In the genomic region with DNA sequence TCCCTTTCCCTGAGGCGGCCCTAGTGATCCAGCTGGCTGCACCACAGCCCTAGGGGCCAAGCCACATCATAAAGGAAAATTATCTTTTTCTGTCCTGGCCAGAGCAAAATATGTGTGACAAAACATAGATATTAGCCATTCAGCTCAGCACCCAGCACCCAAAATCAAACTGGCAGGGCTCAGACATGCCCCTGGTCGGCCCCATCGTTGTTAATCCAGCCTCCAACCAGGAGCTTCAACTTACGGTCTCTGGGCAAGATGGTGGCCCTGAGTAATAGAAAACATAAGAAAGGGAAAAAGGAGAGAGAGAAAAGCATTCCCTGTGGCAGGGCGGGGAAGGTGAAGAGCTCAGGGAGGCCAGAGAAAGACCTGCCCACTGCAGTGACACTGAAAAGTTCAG, we compare ENCODE assay signal across 37 cellular contexts.
DNase-seq lines count a peak whose midpoint lies in the region; ATAC-seq, FAIRE-seq and TF ChIP-seq lines count a peak whose summit lies in the region.
"Had no signal": no experiment of that assay in that cellular context is flagged by ENCODE, and none has a peak within 500 bp of the region (broad histone marks: within the 10 kb centered on the region; RNA-seq: fewer than 3 reads in every experiment).

No MANE protein-coding gene starts in this region.

- H3K27me3 ChIP-seq in right lobe of liver (no peaks in the 10 kb centered on the region), HepG2 (ENCODE audit: control insufficient read depth in 1 of 2, insufficient read depth in 2 of 2, low read length in 2 of 2) (no peaks in the 10 kb centered on the region), esophagus muscularis mucosa (no peaks in the 10 kb centered on the region), upper lobe of left lung (no peaks in the 10 kb centered on the region)
- H3K27me3 ChIP-seq: BE2C; BLaER1; BLaER1 treated with 17β-estradiol and CSF1 and Interleukin-3, amounts not matched to agents 10 nM and 100 nM had no signal

- no peak overlapping the region for H3K4me3 Mint-ChIP-seq in naive thymus-derived CD8-positive, alpha-beta T cell
- H3K4me3 Mint-ChIP-seq: B cell; CD14-positive monocyte; CD4-positive, alpha-beta memory T cell; CD4-positive, alpha-beta T cell; CD4-positive, CD25-positive, alpha-beta regulatory T cell; CD8-positive, alpha-beta memory T cell; CD8-positive, alpha-beta T cell had no signal

- CTCF ChIA-PET in HepG2 (lab: Yijun Ruan, JAX; ENCODE audit: low intra/inter-chr PET ratio, low total read pairs) = no interaction called here

- peaks cover 0 to 3% (median 0%) of the 10 kb centered on the region in 4 donors for H3K4me1 Mint-ChIP-seq in naive thymus-derived CD8-positive, alpha-beta T cell
- H3K4me1 Mint-ChIP-seq: B cell; CD14-positive monocyte; CD4-positive, alpha-beta memory T cell; CD4-positive, CD25-positive, alpha-beta regulatory T cell; CD8-positive, alpha-beta memory T cell had no signal

- H3K27ac ChIP-seq in right lobe of liver (peak overlapping the region in 2 of 3 donors; percentile 45 to 65), HepG2 (ENCODE audit: extremely low read length, insufficient read depth, low read length) (no peak overlapping the region), esophagus muscularis mucosa (replicated peaks in 1 of 4) (no peak overlapping the region), upper lobe of left lung (no peak overlapping the region)
- H3K27ac ChIP-seq: 22Rv1; A549; BLaER1; BLaER1 treated with 17β-estradiol and CSF1 and Interleukin-3, amounts not matched to agents 10 nM and 100 nM; C4-2B had no signal

- no peak for DNase-seq in right lobe of liver
- DNase-seq in HepG2 (ENCODE audit: low spot score) = no peak
- DNase-seq in esophagus muscularis mucosa (ENCODE audit: extremely low spot score) = peak; percentile 55
- no peak for DNase-seq in left lobe of liver (ENCODE audit: low spot score)
- DNase-seq in mesenteric fat pad (ENCODE audit: low spot score) = peak; percentile 75
- DNase-seq in upper lobe of left lung = no peak
- no peak for DNase-seq in naive thymus-derived CD8-positive, alpha-beta T cell
- DNase-seq: 8988T; ACHN; AML-193; BE2C; C1 segment of cervical spinal cord; Caco-2; Calu3; CD4-positive, alpha-beta memory T cell; CD4-positive, alpha-beta T cell; CD4-positive, CD25-positive, alpha-beta regulatory T cell; CD8-positive, alpha-beta memory T cell; CD8-positive, alpha-beta T cell; COR-L47; DMS 273 treated with DMSO at 0.1 percent for 48 hours; DMS153; DMS53; DMS79; DMS79 treated with DMSO at 0.1 percent for 48 hours; DND-41; EL had no signal

- H3K36me3 Mint-ChIP-seq in naive thymus-derived CD8-positive, alpha-beta T cell = peaks cover 0 to 3% (median 2%) of the 10 kb centered on the region in 3 donors
- H3K36me3 Mint-ChIP-seq: CD14-positive monocyte; CD4-positive, alpha-beta memory T cell; CD4-positive, CD25-positive, alpha-beta regulatory T cell; CD8-positive, alpha-beta T cell had no signal

- H3K27me3 Mint-ChIP-seq in naive thymus-derived CD8-positive, alpha-beta T cell = peaks cover 0 to 18% (median 9%) of the 10 kb centered on the region in 5 donors

- TF ChIP-seq RAD21 in HepG2 (CRISPR knock-in tag; IDR thresholded peaks at IDR 0.05) = no peak

- H3K4me1 ChIP-seq in right lobe of liver = peaks cover 0 to 42% (median 2%) of the 10 kb centered on the region in 4 donors
- peaks cover 30% of the 10 kb centered on the region for H3K4me1 ChIP-seq in HepG2 (ENCODE audit: insufficient read depth, low read length)
- no peaks in the 10 kb centered on the region for H3K4me1 ChIP-seq in esophagus muscularis mucosa
- no peaks in the 10 kb centered on the region for H3K4me1 ChIP-seq in upper lobe of left lung
- H3K4me1 ChIP-seq: BE2C; BLaER1; BLaER1 treated with 17β-estradiol and CSF1 and Interleukin-3, amounts not matched to agents 10 nM and 100 nM had no signal

- TF ChIP-seq EP300 in HepG2 (IDR thresholded peaks at IDR 0.05; ENCODE audit: low read depth in 2 of 2, low read length in 2 of 2) (no peak), HepG2 (CRISPR knock-in tag; IDR thresholded peaks at IDR 0.05; ENCODE audit: borderline replicate concordance) (no peak), esophagus muscularis mucosa (IDR thresholded peaks at IDR 0.05) (no peak), upper lobe of left lung (IDR thresholded peaks at IDR 0.05) (no peak)

- TF ChIP-seq POLR2A in right lobe of liver (IDR thresholded peaks at IDR 0.05) = no peak
- no peak for TF ChIP-seq POLR2A in HepG2 (IDR thresholded peaks at IDR 0.05; ENCODE audit: insufficient read depth in 1 of 2, low read depth in 2 of 2, low read length in 2 of 2)
- no peak for TF ChIP-seq POLR2A in esophagus muscularis mucosa (IDR thresholded peaks at IDR 0.05; ENCODE audit: low read depth)
- no peak for TF ChIP-seq POLR2A in GM18505 (IDR thresholded peaks at IDR 0.05; ENCODE audit: borderline replicate concordance, extremely low read depth, insufficient read depth, insufficient read length)
- TF ChIP-seq POLR2A in upper lobe of left lung (IDR thresholded peaks at IDR 0.05) = no peak

- H3K4me2 ChIP-seq in HepG2 (ENCODE audit: low read depth, low read length) = no peak overlapping the region
- H3K4me2 ChIP-seq: A549; BLaER1; BLaER1 treated with 17β-estradiol and CSF1 and Interleukin-3, amounts not matched to agents 10 nM and 100 nM had no signal

- no peaks in the 10 kb centered on the region for H3K79me2 ChIP-seq in HepG2 (ENCODE audit: insufficient read depth, low read length)

- H3K9me3 ChIP-seq in right lobe of liver (no peaks in the 10 kb centered on the region), HepG2 (ENCODE audit: low read length) (peaks cover 4% of the 10 kb centered on the region; the same call in 1 of the 2 replicates), esophagus muscularis mucosa (no peaks in the 10 kb centered on the region), upper lobe of left lung (no peaks in the 10 kb centered on the region)
- H3K9me3 ChIP-seq: A549, BE2C, Caco-2 had no signal

- in situ Hi-C loops in HepG2 (cut with HindIII; ENCODE audit: extremely low pct_ligation_motif_present, low pct_unique_long_range_greater_than_20kb) = no loop called here

- POLR2A ChIA-PET in HepG2 (lab: Yijun Ruan, JAX) = no interaction called here
- POLR2A ChIA-PET in naive thymus-derived CD8-positive, alpha-beta T cell (lab: Charles Lee) = no interaction called here

- no peaks in the 10 kb centered on the region for H4K20me1 ChIP-seq in HepG2 (ENCODE audit: insufficient read depth, low read length)
- H4K20me1 ChIP-seq: BLaER1; BLaER1 treated with 17β-estradiol and CSF1 and Interleukin-3, amounts not matched to agents 10 nM and 100 nM had no signal

- H3K4me3 ChIP-seq in right lobe of liver (no peak overlapping the region), HepG2 (replicated peaks in 1 of 3; ENCODE audit: insufficient read depth in 1 of 3, low read depth in 2 of 3, low read length in 3 of 3) (no peak overlapping the region), esophagus muscularis mucosa (no peak overlapping the region), upper lobe of left lung (no peak overlapping the region)
- H3K4me3 ChIP-seq: A549; BLaER1; BLaER1 treated with 17β-estradiol and CSF1 and Interleukin-3, amounts not matched to agents 10 nM and 100 nM had no signal

- TF ChIP-seq CTCF in right lobe of liver (IDR thresholded peaks at IDR 0.05) = no peak
- TF ChIP-seq CTCF in HepG2 (CRISPR knock-in tag; IDR thresholded peaks at IDR 0.05) = no peak
- TF ChIP-seq CTCF in esophagus muscularis mucosa (IDR thresholded peaks at IDR 0.05) = no peak
- no peak for TF ChIP-seq CTCF in upper lobe of left lung (IDR thresholded peaks at IDR 0.05)

- 93% methylated on average over 5 of the region's 5 CpGs for WGBS in right lobe of liver (ENCODE audit: insufficient coverage, low coverage, low lambda C conversion rate, missing lambda C conversion rate)
- WGBS in HepG2 (ENCODE audit: low lambda C conversion rate) = 87% methylated on average over 5 of the region's 5 CpGs
- WGBS in esophagus muscularis mucosa = 91% methylated on average over 5 of the region's 5 CpGs
- WGBS in upper lobe of left lung, 2 donors = 95 to 97% methylated on average over 5 of the region's 5 CpGs

- no peak overlapping the region for H2AFZ ChIP-seq in HepG2 (ENCODE audit: low read length)

- peak in 1 of 4 donors; percentile 11 for ATAC-seq in right lobe of liver
- ATAC-seq in HepG2 = no peak
- ATAC-seq in left lobe of liver = peak; percentile 11
- ATAC-seq in GM18505 (IDR thresholded peaks at IDR 0.05; ENCODE audit: unreplicated experiment) = no peak
- no peak for ATAC-seq in upper lobe of left lung (ENCODE audit: low FRiP score in 2 of 2)
- ATAC-seq in naive thymus-derived CD8-positive, alpha-beta T cell = no peak
- ATAC-seq: A549; CD8-positive, alpha-beta T cell had no signal

- no peaks in the 10 kb centered on the region for H3K36me3 ChIP-seq in right lobe of liver
- H3K36me3 ChIP-seq in HepG2 (replicated peaks in 1 of 2; ENCODE audit: control insufficient read depth in 1 of 2, insufficient read depth in 2 of 2, low read length in 2 of 2) = no peaks in the 10 kb centered on the region
- H3K36me3 ChIP-seq in esophagus muscularis mucosa = peaks cover 21 to 96% (median 76%) of the 10 kb centered on the region in 4 donors
- H3K36me3 ChIP-seq in upper lobe of left lung = peaks cover 0 to 82% (median 23%) of the 10 kb centered on the region in 4 donors
- H3K36me3 ChIP-seq: BLaER1; BLaER1 treated with 17β-estradiol and CSF1 and Interleukin-3, amounts not matched to agents 10 nM and 100 nM had no signal

- BruUV-seq in HepG2 (replicated peaks; lab: Mats Ljungman, UMichigan) = no TSS peak

- no peak for FAIRE-seq in HepG2 (lab: Jason Lieb, UNC)
- FAIRE-seq: A204.1, A549, D721Med had no signal

- peaks cover 0 to 16% (median 4%) of the 10 kb centered on the region in 9 donors for H3K9me3 Mint-ChIP-seq in naive thymus-derived CD8-positive, alpha-beta T cell

- H3K9ac ChIP-seq in HepG2 (ENCODE audit: insufficient read depth, low read depth, low read length) = no peak overlapping the region
- H3K9ac ChIP-seq: BLaER1; BLaER1 treated with 17β-estradiol and CSF1 and Interleukin-3, amounts not matched to agents 10 nM and 100 nM had no signal

- no peak overlapping the region for H3K27ac Mint-ChIP-seq in naive thymus-derived CD8-positive, alpha-beta T cell
- H3K27ac Mint-ChIP-seq: B cell; CD14-positive monocyte; CD4-positive, alpha-beta memory T cell; CD4-positive, alpha-beta T cell; CD8-positive, alpha-beta memory T cell; CD8-positive, alpha-beta T cell had no signal

- intact Hi-C loops in right lobe of liver (cut with DNase I) = no loop called here
- intact Hi-C loops in HepG2 (cut with micrococcal nuclease; ENCODE audit: unreplicated experiment) = no loop called here
- intact Hi-C loops in esophagus muscularis mucosa (cut with DNase I) = no loop called here

TF ChIP-seq in HepG2, 621 proteins besides CTCF, POLR2A, EP300 and RAD21 (continues in another document):
- TF ChIP-seq ZNF788 (CRISPR knock-in tag; IDR thresholded peaks at IDR 0.05; ENCODE audit: borderline replicate concordance) = no peak
- TF ChIP-seq, protein P1, sequence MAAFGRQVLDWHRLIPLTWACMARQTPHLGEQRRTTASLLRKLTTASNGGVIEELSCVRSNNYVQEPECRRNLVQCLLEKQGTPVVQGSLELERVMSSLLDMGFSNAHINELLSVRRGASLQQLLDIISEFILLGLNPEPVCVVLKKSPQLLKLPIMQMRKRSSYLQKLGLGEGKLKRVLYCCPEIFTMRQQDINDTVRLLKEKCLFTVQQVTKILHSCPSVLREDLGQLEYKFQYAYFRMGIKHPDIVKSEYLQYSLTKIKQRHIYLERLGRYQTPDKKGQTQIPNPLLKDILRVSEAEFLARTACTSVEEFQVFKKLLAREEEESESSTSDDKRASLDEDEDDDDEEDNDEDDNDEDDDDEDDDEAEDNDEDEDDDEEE (CRISPR knock-in tag; IDR thresholded peaks at IDR 0.05) = no peak

Comparison
In these comparisons a context has a peak if more than half of its experiments do, and no peak if none do; other contexts are left out.
1. H3K27ac ChIP-seq: peak in right lobe of liver (2 of 3); none in HepG2 (single experiment), esophagus muscularis mucosa (0 of 4) and upper lobe of left lung (0 of 4).
2. DNase-seq: peak in esophagus muscularis mucosa (single experiment) and mesenteric fat pad (single experiment); none in right lobe of liver (0 of 3), HepG2 (single experiment), left lobe of liver (single experiment), upper lobe of left lung (0 of 2) and naive thymus-derived CD8-positive, alpha-beta T cell (0 of 10).